23 cellular contexts compared by ENCODE assay signal in genomic region chr3:184537885-184538599, GRCh38.
"Had no signal": no experiment of that assay in that cellular context is flagged by ENCODE, and none has a peak within 500 bp of the region (broad histone marks: within the 10 kb centered on the region; RNA-seq: fewer than 3 reads in every experiment).

No MANE protein-coding gene starts in this region.

- H3K27ac ChIP-seq: coronary artery, epithelial cell of prostate, testis, upper lobe of left lung had no signal

- H3K27ac Mint-ChIP-seq: activated CD4-positive, alpha-beta T cell treated with anti-CD3 and anti-CD28 coated beads, Interleukin-2, amount 10 ng/mL, durations not matched to agents 24 days and 14 days; activated CD8-positive, alpha-beta T cell treated with anti-CD3 and anti-CD28 coated beads, Interleukin-2, amount 10 ng/mL, durations not matched to agents 7 days and 5 days; activated naive CD8-positive, alpha-beta T cell treated with anti-CD3 and anti-CD28 coated beads, Interleukin-2, amount 10 ng/mL, durations not matched to agents 7 days and 5 days; immature natural killer cell; mesothelial cell of epicardium; naive B cell; progenitor cell of endocrine pancreas; stimulated activated naive CD8-positive, alpha-beta T cell treated with anti-CD3 and anti-CD28 coated beads, Interleukin-15, Interleukin-2, amounts not matched to agents 100 ng/mL and 50 ng/mL, for 24 hours; T-helper 2 cell treated with Interferon-gamma antibody and Interleukin-4, amounts not matched to agents 5 μg/mL and 100 μg/mL, for 36 hours had no signal

- ATAC-seq: activated CD8-positive, alpha-beta T cell treated with anti-CD3 and anti-CD28 coated beads, Interleukin-2, amount 10 ng/mL, durations not matched to agents 7 days and 5 days; left cardiac atrium; right cardiac atrium had no signal

- H3K4me3 Mint-ChIP-seq: activated CD4-positive, alpha-beta T cell treated with anti-CD3 and anti-CD28 coated beads, Interleukin-2, amount 10 ng/mL, durations not matched to agents 24 days and 14 days; activated CD8-positive, alpha-beta T cell treated with anti-CD3 and anti-CD28 coated beads, Interleukin-2, amount 10 ng/mL, durations not matched to agents 7 days and 5 days; activated naive CD8-positive, alpha-beta T cell treated with anti-CD3 and anti-CD28 coated beads, Interleukin-2, amount 10 ng/mL, durations not matched to agents 7 days and 5 days; central memory CD8-positive, alpha-beta T cell; immature natural killer cell; mesothelial cell of epicardium; naive B cell; stimulated activated naive CD8-positive, alpha-beta T cell treated with anti-CD3 and anti-CD28 coated beads, Interleukin-15, Interleukin-2, amounts not matched to agents 100 ng/mL and 50 ng/mL, for 24 hours; T-helper 2 cell treated with Interferon-gamma antibody and Interleukin-4, amounts not matched to agents 5 μg/mL and 100 μg/mL, for 36 hours had no signal

- H3K4me3 ChIP-seq: coronary artery, lung, testis, upper lobe of left lung had no signal

- H3K27me3 ChIP-seq: testis, upper lobe of left lung had no signal

- H3K36me3 Mint-ChIP-seq: activated naive CD8-positive, alpha-beta T cell treated with anti-CD3 and anti-CD28 coated beads, Interleukin-2, amount 10 ng/mL, durations not matched to agents 7 days and 5 days; brain; immature natural killer cell; mesothelial cell of epicardium; naive B cell had no signal

- H3K9me3 ChIP-seq: testis, upper lobe of left lung had no signal

- H3K9me3 Mint-ChIP-seq: activated CD4-positive, alpha-beta T cell treated with anti-CD3 and anti-CD28 coated beads, Interleukin-2, amount 10 ng/mL, durations not matched to agents 24 days and 14 days; activated naive CD8-positive, alpha-beta T cell treated with anti-CD3 and anti-CD28 coated beads, Interleukin-2, amount 10 ng/mL, durations not matched to agents 7 days and 5 days; central memory CD8-positive, alpha-beta T cell; immature natural killer cell; mesothelial cell of epicardium; naive B cell; stimulated activated naive CD8-positive, alpha-beta T cell treated with anti-CD3 and anti-CD28 coated beads, Interleukin-15, Interleukin-2, amounts not matched to agents 100 ng/mL and 50 ng/mL, for 24 hours; T-helper 2 cell treated with Interferon-gamma antibody and Interleukin-4, amounts not matched to agents 5 μg/mL and 100 μg/mL, for 36 hours had no signal

- H3K4me1 ChIP-seq: testis, upper lobe of left lung had no signal

- H3K4me1 Mint-ChIP-seq: central memory CD8-positive, alpha-beta T cell; immature natural killer cell; mesothelial cell of epicardium had no signal

- DNase-seq: activated CD4-positive, alpha-beta T cell treated with anti-CD3 and anti-CD28 coated beads, Interleukin-2, amount 10 ng/mL, durations not matched to agents 24 days and 14 days; activated CD4-positive, CD25-positive, alpha-beta regulatory T cell; activated CD8-positive, alpha-beta T cell treated with anti-CD3 and anti-CD28 coated beads, Interleukin-2, amount 10 ng/mL, durations not matched to agents 7 days and 5 days; activated naive CD4-positive, alpha-beta T cell; activated naive CD8-positive, alpha-beta T cell treated with anti-CD3 and anti-CD28 coated beads, Interleukin-2, amount 10 ng/mL, durations not matched to agents 7 days and 5 days; activated T-cell treated with anti-CD3 and anti-CD28 coated beads for 4 hours; effector CD8-positive, alpha-beta T cell; immature natural killer cell; left cardiac atrium; naive B cell; right cardiac atrium; SW 1271; testis; upper lobe of left lung had no signal

- H3K36me3 ChIP-seq: upper lobe of left lung had no signal
